ENCODE assay signal across 8 cellular contexts in the genomic region with DNA sequence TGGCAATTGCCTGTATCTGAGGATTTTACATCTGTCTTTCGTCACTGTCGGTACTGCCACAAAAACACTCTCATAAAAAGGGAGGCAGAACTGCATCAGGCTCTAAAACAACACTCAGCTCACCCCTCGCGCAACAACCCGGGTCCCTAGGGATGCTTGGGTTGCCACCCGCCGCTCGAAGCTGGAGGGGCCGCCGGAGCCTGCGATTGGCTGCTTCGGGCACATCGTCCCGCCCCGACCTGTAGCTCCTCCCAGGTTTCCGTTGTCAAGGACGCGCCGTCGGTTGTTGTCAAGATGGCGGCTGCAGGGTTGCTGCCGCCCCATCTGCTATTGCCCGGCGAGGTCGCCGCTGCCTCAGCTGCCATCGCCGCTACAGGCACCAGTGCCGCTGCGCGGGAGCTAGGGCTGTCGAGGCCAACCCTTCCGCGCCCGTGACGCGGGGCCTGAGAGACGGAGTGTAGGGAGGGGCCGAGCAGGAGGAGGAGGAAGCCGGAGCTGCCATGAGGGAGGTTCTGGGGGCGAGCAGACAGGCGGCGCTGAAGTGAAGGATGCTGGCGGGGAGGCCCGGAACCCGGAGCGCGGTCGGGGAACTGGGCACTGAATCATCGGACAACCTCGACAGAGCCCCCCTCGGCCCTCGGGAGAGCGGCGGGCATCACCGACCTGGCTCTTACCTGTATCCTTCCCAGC. TPM values are rescaled to one million over a fixed set of nuclear protein-coding genes. Genes with fewer than 3 reads are reported as not detected.
DNase-seq lines count a peak whose midpoint lies in the region; ATAC-seq, FAIRE-seq and TF ChIP-seq lines count a peak whose summit lies in the region.

A gene with protein sequence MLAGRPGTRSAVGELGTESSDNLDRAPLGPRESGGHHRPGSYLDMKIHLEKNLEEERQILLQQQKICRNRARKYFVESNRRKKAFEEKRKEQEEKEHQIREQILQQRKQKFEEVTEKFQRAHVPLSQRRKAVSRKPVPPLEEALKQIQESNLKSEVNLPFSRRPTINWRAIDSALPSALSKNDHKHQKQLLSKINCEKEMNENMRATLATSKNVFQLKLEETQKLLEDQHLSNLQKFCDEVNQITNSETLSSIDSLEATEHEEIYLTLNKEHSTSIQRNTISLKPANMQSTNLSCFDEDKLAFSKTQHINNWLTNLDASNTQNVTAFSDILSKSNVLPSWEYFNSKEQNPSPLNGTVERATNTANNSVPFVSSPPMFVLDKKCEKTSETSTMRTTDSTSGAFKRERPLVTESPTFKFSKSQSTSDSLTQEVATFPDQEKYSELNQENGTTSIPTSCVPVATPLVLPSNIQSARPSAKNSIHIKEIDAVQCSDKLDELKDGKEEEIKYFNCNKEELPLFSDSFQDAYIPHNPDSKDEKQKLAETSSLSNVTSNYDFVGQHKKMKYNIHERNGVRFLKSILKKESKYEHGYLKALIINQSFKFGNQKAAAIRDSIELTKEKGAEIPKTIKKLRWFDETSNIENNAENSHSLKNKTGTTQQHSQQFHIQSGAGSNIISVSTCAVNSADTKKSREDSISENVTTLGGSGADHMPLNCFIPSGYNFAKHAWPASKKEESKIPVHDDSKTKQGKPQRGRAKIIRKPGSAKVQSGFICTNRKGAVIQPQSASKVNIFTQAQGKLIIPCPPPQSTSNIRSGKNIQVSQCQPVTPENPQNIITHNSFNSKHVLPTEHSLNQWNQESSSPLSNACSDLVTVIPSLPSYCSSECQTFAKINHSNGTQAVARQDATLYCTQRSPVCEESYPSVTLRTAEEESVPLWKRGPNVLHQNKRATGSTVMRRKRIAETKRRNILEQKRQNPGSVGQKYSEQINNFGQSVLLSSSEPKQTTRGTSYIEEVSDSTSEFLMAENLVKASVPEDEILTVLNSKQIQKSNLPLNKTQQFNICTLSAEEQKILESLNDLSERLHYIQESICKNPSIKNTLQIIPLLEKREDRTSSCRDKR (plus strand): TSS at position 274 of the 690 bp plus-strand sequence. CDS start 275 bp downstream, at position 549.

- no peaks in the 10 kb centered on the region for H3K36me3 ChIP-seq in IMR-90 (ENCODE audit: control insufficient read depth, insufficient read depth, low read length)
- no peaks in the 10 kb centered on the region for H3K36me3 ChIP-seq in PC-3 (ENCODE audit: low read depth, low read length)
- no peaks in the 10 kb centered on the region for H3K36me3 ChIP-seq in fibroblast of lung (ENCODE audit: control insufficient read depth, insufficient read depth, low read length)
- H3K36me3 ChIP-seq in naive thymus-derived CD4-positive, alpha-beta T cell (ENCODE audit: control insufficient read depth in 2 of 3, insufficient read depth in 3 of 3, low read length in 3 of 3), result no peaks in the 10 kb centered on the region

- TF ChIP-seq POLR2A in IMR-90 (IDR thresholded peaks at IDR 0.05; ENCODE audit: low read depth, low read length), result peak; percentile 69

- H3K27me3 ChIP-seq in IMR-90 (ENCODE audit: control insufficient read depth, insufficient read depth, low read length), result no peaks in the 10 kb centered on the region
- no peaks in the 10 kb centered on the region for H3K27me3 ChIP-seq in PC-3 (ENCODE audit: low read length)
- H3K27me3 ChIP-seq in fibroblast of lung (ENCODE audit: control insufficient read depth, insufficient read depth, low read length), result no peaks in the 10 kb centered on the region
- H3K27me3 ChIP-seq in naive thymus-derived CD4-positive, alpha-beta T cell (ENCODE audit: control insufficient read depth in 2 of 2, insufficient read depth in 2 of 2, low read length in 2 of 2), result no peaks in the 10 kb centered on the region

- H3K27ac Mint-ChIP-seq in naive thymus-derived CD4-positive, alpha-beta T cell, result peak within 1 kb of the TSS; percentile 79 to 95 (median 89)
- H3K27ac Mint-ChIP-seq in stimulated activated memory B cell treated with anti-CD40 and anti-IgM and Interleukin-4, amounts not matched to agents 10 μg/mL and 1 μg/mL and 100 μg/mL, for 72 hours, result peak within 1 kb of the TSS; percentile 89

- H3K27me3 Mint-ChIP-seq in naive thymus-derived CD4-positive, alpha-beta T cell, result peaks cover 0 to 6% (median 0%) of the 10 kb centered on the region in 5 donors
- H3K27me3 Mint-ChIP-seq in stimulated activated memory B cell treated with anti-CD40 and anti-IgM and Interleukin-4, amounts not matched to agents 10 μg/mL and 1 μg/mL and 100 μg/mL, for 72 hours, result no peaks in the 10 kb centered on the region

- in situ Hi-C loops in IMR-90 (cut with MboI; ENCODE audit: low sequenced_read_pairs), result no loop called here

- no peaks in the 10 kb centered on the region for H3F3A ChIP-seq in PC-3 (ENCODE audit: low read length, unreplicated experiment)

- peaks cover 2% of the 10 kb centered on the region; the same call in 1 of the 2 replicates for H3K9me1 ChIP-seq in IMR-90 (ENCODE audit: insufficient read depth, low read length)

- peak within 1 kb of the TSS; percentile 99 for H3K4me2 ChIP-seq in IMR-90 (ENCODE audit: low read depth, low read length)
- H3K4me2 ChIP-seq in PC-3 (ENCODE audit: low read length), result peak within 1 kb of the TSS; percentile 84
- H3K4me2 ChIP-seq in fibroblast of lung (ENCODE audit: extremely low read depth, insufficient read depth, low read length), result peak within 1 kb of the TSS; percentile 97

- no peaks in the 10 kb centered on the region for H3K9me2 ChIP-seq in PC-3 (replicated peaks; ENCODE audit: low read length)

- H2AFZ ChIP-seq in IMR-90 (replicated peaks; ENCODE audit: low read length, poor library complexity), result peak within 1 kb of the TSS; percentile 98
- H2AFZ ChIP-seq in PC-3 (ENCODE audit: low read length), result peak within 1 kb of the TSS; percentile 84
- H2AFZ ChIP-seq in fibroblast of lung (ENCODE audit: low read length), result peak within 1 kb of the TSS; percentile 80

- H3K9ac ChIP-seq in IMR-90 (ENCODE audit: low read depth, low read length) (peak within 1 kb of the TSS; percentile 71), PC-3 (ENCODE audit: low read length) (peak within 1 kb of the TSS; percentile 66), fibroblast of lung (ENCODE audit: insufficient read depth, low read length) (peak within 1 kb of the TSS; percentile 82)

- DNase-seq in D721Med (ENCODE audit: insufficient read length, low spot score) (peak; percentile 59), IMR-90 (peak; percentile 93), PC-3 (peak; percentile 95), fibroblast of lung (ENCODE audit: low read depth in 2 of 2) (peak; percentile 93 to 95)
- peak; percentile 83 for DNase-seq in activated T-helper 1 cell treated with anti-CD3 and anti-CD28 coated beads, Interleukin-2, amount 50 U/mL, for 16 hours (ENCODE audit: low read depth in 1 of 2, low spot score in 1 of 2)
- DNase-seq in naive thymus-derived CD4-positive, alpha-beta T cell, result peak; percentile 89 to 96 (median 92)

- H3K4me1 ChIP-seq in IMR-90 (ENCODE audit: control insufficient read depth, insufficient read depth, low read length), result peaks cover 8% of the 10 kb centered on the region
- H3K4me1 ChIP-seq in PC-3 (ENCODE audit: insufficient read depth, low read length), result peaks cover 35% of the 10 kb centered on the region
- H3K4me1 ChIP-seq in fibroblast of lung (ENCODE audit: control insufficient read depth, extremely low read depth, insufficient read depth, low read length), result peaks cover 9% of the 10 kb centered on the region
- peaks cover 10 to 13% of the 10 kb centered on the region in 2 donors for H3K4me1 ChIP-seq in naive thymus-derived CD4-positive, alpha-beta T cell (ENCODE audit: control insufficient read depth in 2 of 2, insufficient read depth in 2 of 2, low read length in 2 of 2)

- dilution Hi-C loops in IMR-90 (cut with HindIII; ENCODE audit: low sequenced_read_pairs, unreplicated experiment), result no loop called here

- peak within 1 kb of the TSS; percentile 93; the same call in 1 of the 2 replicates for H4K5ac ChIP-seq in IMR-90 (ENCODE audit: low read depth, low read length)

- peaks cover 0 to 5% of the 10 kb centered on the region in 2 experiments; a peak in 1 of 4 replicates for H3K79me1 ChIP-seq in IMR-90 (ENCODE audit: low read depth in 1 of 2, low read length in 2 of 2)

- WGBS in IMR-90 (ENCODE audit: extremely low coverage in 2 of 2, insufficient read length in 1 of 2), 2 experiments, result 0% methylated on average over 12 of the region's 56 CpGs; no CpG with 5 or more reads in 1 of the 2 experiments

- H2AK9ac ChIP-seq in IMR-90 (replicated peaks; ENCODE audit: low read depth, low read length, poor library complexity), result peak within 1 kb of the TSS; percentile 79

- peaks cover 18 to 30% (median 26%) of the 10 kb centered on the region in 7 donors for H3K4me1 Mint-ChIP-seq in naive thymus-derived CD4-positive, alpha-beta T cell
- H3K4me1 Mint-ChIP-seq in stimulated activated memory B cell treated with anti-CD40 and anti-IgM and Interleukin-4, amounts not matched to agents 10 μg/mL and 1 μg/mL and 100 μg/mL, for 72 hours, result peaks cover 29% of the 10 kb centered on the region

- H2BK5ac ChIP-seq in IMR-90 (ENCODE audit: low read depth, low read length, poor library complexity, severe bottlenecking), result peak within 1 kb of the TSS; percentile 89

- BruUV-seq in IMR-90 (replicated peaks; lab: Mats Ljungman, UMichigan) (no TSS peak), PC-3 (replicated peaks; lab: Mats Ljungman, UMichigan) (no TSS peak)

- peak within 1 kb of the TSS; percentile 33; the same call in 1 of the 2 replicates for H3K23ac ChIP-seq in IMR-90 (ENCODE audit: low read depth, low read length)

- POLR2A ChIA-PET in IMR-90 (lab: Charles Lee; ENCODE audit: unreplicated experiment) (no interaction called here), PC-3 (lab: Charles Lee; ENCODE audit: unreplicated experiment) (interaction anchor here (0.5 to 1.2 kb wide), 10 partner anchors 29 to 511 kb away, joined by 3 to 49 read pairs (median 4); no protein-coding TSS in a partner anchor)
- POLR2A ChIA-PET in naive thymus-derived CD4-positive, alpha-beta T cell (lab: Charles Lee), result no interaction called here

- ATAC-seq in GM21529 (IDR thresholded peaks at IDR 0.05; ENCODE audit: unreplicated experiment), result peak; percentile 99
- ATAC-seq in IMR-90 (ENCODE audit: low read depth), result peak; percentile 96
- ATAC-seq in PC-3, result peak; percentile 89
- peak; percentile 93 for ATAC-seq in naive thymus-derived CD4-positive, alpha-beta T cell
- ATAC-seq in stimulated activated memory B cell treated with anti-CD40 and anti-IgM and Interleukin-4, amounts not matched to agents 10 μg/mL and 1 μg/mL and 100 μg/mL, for 72 hours, result peak; percentile 98

- peak within 1 kb of the TSS; percentile 84 for H3K14ac ChIP-seq in IMR-90 (replicated peaks; ENCODE audit: low read depth, low read length)

- H3K9me3 ChIP-seq in IMR-90 (ENCODE audit: control insufficient read depth, insufficient read depth, low read length) (no peaks in the 10 kb centered on the region), PC-3 (ENCODE audit: low read length) (no peaks in the 10 kb centered on the region), fibroblast of lung (ENCODE audit: control insufficient read depth, insufficient read depth, low read depth, low read length) (no peaks in the 10 kb centered on the region)
- H3K9me3 ChIP-seq in naive thymus-derived CD4-positive, alpha-beta T cell (ENCODE audit: control insufficient read depth in 2 of 3, low read length in 3 of 3), result no peaks in the 10 kb centered on the region

- no peaks in the 10 kb centered on the region for H3K36me3 Mint-ChIP-seq in naive thymus-derived CD4-positive, alpha-beta T cell
- H3K36me3 Mint-ChIP-seq in stimulated activated memory B cell treated with anti-CD40 and anti-IgM and Interleukin-4, amounts not matched to agents 10 μg/mL and 1 μg/mL and 100 μg/mL, for 72 hours, result no peaks in the 10 kb centered on the region

- peak within 1 kb of the TSS; percentile 59 for H3K4ac ChIP-seq in IMR-90 (ENCODE audit: low read depth, low read length)

- peak within 1 kb of the TSS; percentile 90 to 97 (median 94) for H3K4me3 Mint-ChIP-seq in naive thymus-derived CD4-positive, alpha-beta T cell
- H3K4me3 Mint-ChIP-seq in stimulated activated memory B cell treated with anti-CD40 and anti-IgM and Interleukin-4, amounts not matched to agents 10 μg/mL and 1 μg/mL and 100 μg/mL, for 72 hours, result peak within 1 kb of the TSS; percentile 93

- intact Hi-C loops in IMR-90 (cut with micrococcal nuclease) (loop anchor here (1.0 to 5.0 kb wide), 2 partner anchors 53 to 92 kb away; no protein-coding TSS in a partner anchor), PC-3 (cut with micrococcal nuclease) (loop anchor here (1.0 to 10.0 kb wide), 7 partner anchors 53 to 430 kb away; partner anchors contain the start of genes BIRC2 and YAP1)
- intact Hi-C loops in naive thymus-derived CD4-positive, alpha-beta T cell (cut with micrococcal nuclease), result loop anchor here (1.0 to 5.0 kb wide), 10 partner anchors 92 to 1194 kb away; partner anchors contain the start of genes DCUN1D5 (in 2 of the 2), DYNC2H1 (in 2 of the 2), YAP1 (in 2 of the 2) and BIRC2 (in 1 of the 2)

- TF ChIP-seq CTCF in D721Med (IDR thresholded peaks at IDR 0.05; ENCODE audit: insufficient read depth, missing control alignments), result peak; percentile 18
- TF ChIP-seq CTCF in IMR-90 (conservative IDR thresholded peaks at IDR 0.05; ENCODE audit: low read depth, low read length), result peak; percentile 51
- peak; percentile 58 for TF ChIP-seq CTCF in PC-3 (conservative IDR thresholded peaks at IDR 0.05; ENCODE audit: low read depth, low read length)
- peak; percentile 42 to 50 for TF ChIP-seq CTCF in fibroblast of lung (conservative IDR thresholded peaks at IDR 0.05 in 1 of 2, IDR thresholded peaks at IDR 0.05 in 1 of 2; ENCODE audit: low read depth in 1 of 2, low read length in 2 of 2)

- no peak for FAIRE-seq in D721Med (lab: Jason Lieb, UNC)

- peak; percentile 36 for TF ChIP-seq RAD21 in IMR-90 (IDR thresholded peaks at IDR 0.05; ENCODE audit: low read length)

- peak within 1 kb of the TSS; percentile 77 for H3K27ac ChIP-seq in IMR-90 (ENCODE audit: insufficient read depth, low read length)
- peak within 1 kb of the TSS; percentile 54 for H3K27ac ChIP-seq in PC-3 (ENCODE audit: low read length)
- peak within 1 kb of the TSS; percentile 73 for H3K27ac ChIP-seq in fibroblast of lung (ENCODE audit: insufficient read depth, low read length)
- peak within 1 kb of the TSS; percentile 68 for H3K27ac ChIP-seq in naive thymus-derived CD4-positive, alpha-beta T cell (ENCODE audit: low read depth, low read length)

- H3K9me3 Mint-ChIP-seq in naive thymus-derived CD4-positive, alpha-beta T cell, result no peaks in the 10 kb centered on the region
- H3K9me3 Mint-ChIP-seq in stimulated activated memory B cell treated with anti-CD40 and anti-IgM and Interleukin-4, amounts not matched to agents 10 μg/mL and 1 μg/mL and 100 μg/mL, for 72 hours, result no peaks in the 10 kb centered on the region

- peak within 1 kb of the TSS; percentile 94 for H3K18ac ChIP-seq in IMR-90 (ENCODE audit: low read depth, low read length)

- no peaks in the 10 kb centered on the region for H4K20me1 ChIP-seq in IMR-90 (ENCODE audit: insufficient read depth, low read length)
- no peaks in the 10 kb centered on the region for H4K20me1 ChIP-seq in PC-3 (ENCODE audit: low read length)
- no peaks in the 10 kb centered on the region for H4K20me1 ChIP-seq in fibroblast of lung (ENCODE audit: control insufficient read depth, extremely low read depth, insufficient read depth, low read length)

- no peaks in the 10 kb centered on the region for H3K79me2 ChIP-seq in PC-3 (ENCODE audit: low read length)
- no peaks in the 10 kb centered on the region for H3K79me2 ChIP-seq in fibroblast of lung (ENCODE audit: control insufficient read depth, insufficient read depth, low read length)

- H3K4me3 ChIP-seq in IMR-90 (ENCODE audit: insufficient read depth, low read depth, low read length), result peak within 1 kb of the TSS; percentile 97
- peak within 1 kb of the TSS; percentile 78 for H3K4me3 ChIP-seq in PC-3 (ENCODE audit: low read length)
- H3K4me3 ChIP-seq in fibroblast of lung (replicated peaks in 1 of 4; ENCODE audit: control extremely low read depth in 1 of 4, insufficient read depth in 1 of 4, low read depth in 3 of 4, low read length in 4 of 4), result peak within 1 kb of the TSS; percentile 49 to 89 (median 65)
- peak within 1 kb of the TSS; percentile 78 for H3K4me3 ChIP-seq in naive thymus-derived CD4-positive, alpha-beta T cell (ENCODE audit: low read length)

- H2BK15ac ChIP-seq in IMR-90 (ENCODE audit: low read depth, low read length), result no peak within 1 kb of the TSS; the same call in 2 of the 3 replicates

- no peak within 1 kb of the TSS for H2AK5ac ChIP-seq in IMR-90 (ENCODE audit: low read depth, low read length)

- peak within 1 kb of the TSS; percentile 68 to 75; a peak in 3 of 4 replicates for H4K8ac ChIP-seq in IMR-90 (ENCODE audit: low read depth in 2 of 2, low read length in 2 of 2)

- CTCF ChIA-PET in IMR-90 (lab: Yijun Ruan, JAX) (interaction anchor here (0.6 to 1.3 kb wide), 6 partner anchors 35 to 1221 kb away, joined by 3 to 12 read pairs (median 4); no protein-coding TSS in a partner anchor), PC-3 (lab: Charles Lee) (interaction anchor here (0.7 to 1.6 kb wide), 5 partner anchors 35 to 93 kb away, joined by 3 to 21 read pairs (median 5); no protein-coding TSS in a partner anchor)
- CTCF ChIA-PET in naive thymus-derived CD4-positive, alpha-beta T cell (lab: Charles Lee), result interaction anchor here (0.9 to 1.2 kb wide), 2 partner anchors 54 to 93 kb away, joined by 4 to 5 read pairs; no protein-coding TSS in a partner anchor

- no peak within 1 kb of the TSS; the same call in 1 of the 2 replicates for H2BK20ac ChIP-seq in IMR-90 (ENCODE audit: low read depth, low read length)

- peak within 1 kb of the TSS; percentile 84 for H2BK120ac ChIP-seq in IMR-90 (ENCODE audit: low read depth, low read length)

- peak within 1 kb of the TSS; percentile 55; the same call in 1 of the 2 replicates for H3K56ac ChIP-seq in IMR-90 (ENCODE audit: extremely low read depth, insufficient read depth, low read length)

- H4K91ac ChIP-seq in IMR-90 (ENCODE audit: insufficient read depth, low read depth, low read length), result peak within 1 kb of the TSS; percentile 71

RNA-seq across cellular contexts. Expression of the gene that starts here (rescaled TPM):
- total RNA-seq in IMR-90 (2012; rRNA removed) (0.72 and 1.1 TPM in 2 replicates), PC-3 (2014; rRNA removed) (1.0 and 2.5 TPM in 2 replicates), fibroblast of lung (1.8 and 6.4 TPM in 2 replicates)
- polyA plus RNA-seq in IMR-90 (2012; rRNA removed) (0.83 and 1.4 TPM in 2 replicates), fibroblast of lung (2.5 and 4.7 TPM in 2 replicates)
- 0.14 and 0.16 TPM in 2 replicates for polyA plus RNA-seq in IMR-90 (2012; cell fraction: cytosol; rRNA removed)
- polyA plus RNA-seq in IMR-90 (2012; cell fraction: nucleus; rRNA removed; ENCODE audit: low replicate concordance), result 0.49 and 5.4 TPM in 2 replicates
- polyA plus RNA-seq in fibroblast of lung (2012), result 1.8 and 3.0 TPM in 2 replicates
- 0.19 and 0.67 TPM in 2 replicates for polyA minus RNA-seq in fibroblast of lung (ENCODE audit: low replicate concordance)
- total RNA-seq in naive thymus-derived CD4-positive, alpha-beta T cell, result 1 to 10 TPM in 4 of 5 experiments, under 1 TPM in 1; 0.39 to 3.4 (median 2.6) TPM
- 1 to 10 TPM in 1 of 2 donors, under 1 TPM in 1; 0.21 to 1.8 TPM for polyA plus RNA-seq in naive thymus-derived CD4-positive, alpha-beta T cell

Comparison
In these comparisons a context has a peak if more than half of its experiments do, and no peak if none do; other contexts are left out.
1. Peak in every context shown above with its lines: DNase-seq, ATAC-seq, H3K4me3 ChIP-seq and H3K27ac ChIP-seq.